Comparison of ENCODE assay signal across 8 cellular contexts in the genomic region with DNA sequence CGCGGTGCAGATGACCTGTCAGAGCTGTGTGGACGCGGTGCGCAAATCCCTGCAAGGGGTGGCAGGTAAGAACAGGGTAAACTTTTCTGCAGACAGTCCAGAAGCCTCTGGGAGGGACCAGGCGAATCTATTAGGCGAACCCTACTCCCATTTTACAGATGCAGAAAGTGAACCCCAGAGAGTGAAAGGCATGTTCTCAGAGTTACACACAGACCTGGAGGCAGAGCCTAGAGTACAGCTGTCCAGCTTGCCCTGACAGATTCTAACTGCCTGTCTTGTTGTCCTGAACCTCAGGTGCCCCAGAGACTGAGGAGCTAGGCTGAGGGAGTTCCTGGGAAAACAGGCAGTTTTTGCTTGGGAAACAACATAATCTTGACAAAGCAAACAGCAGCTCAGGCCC. TPM values are rescaled to one million over a fixed set of nuclear protein-coding genes. Genes with fewer than 3 reads are reported as not detected.
DNase-seq lines count a peak whose midpoint lies in the region; ATAC-seq and TF ChIP-seq lines count a peak whose summit lies in the region.

No MANE protein-coding gene starts in this region.

- peaks cover 8% of the 10 kb centered on the region; the same call in 1 of the 2 replicates for H3K79me2 ChIP-seq in MM.1S (ENCODE audit: low read length)

- H3K4me3 ChIP-seq in MM.1S (ENCODE audit: low read length): peak overlapping the region; percentile 82
- peak overlapping the region; percentile 40 for H3K4me3 ChIP-seq in endocrine pancreas (ENCODE audit: control insufficient read depth, insufficient read depth, low read length)
- peak overlapping the region; percentile 67 for H3K4me3 ChIP-seq in neuron (ENCODE audit: low read length)

- TF ChIP-seq CTCF in CD14-positive monocyte (IDR thresholded peaks at IDR 0.05) (no peak), MM.1S (IDR thresholded peaks at IDR 0.05; ENCODE audit: low read length) (no peak)

- peak overlapping the region; percentile 97 to 100 for H3K4me3 Mint-ChIP-seq in CD14-positive monocyte

- no peaks in the 10 kb centered on the region for H3K36me3 ChIP-seq in MM.1S (replicated peaks; ENCODE audit: insufficient read depth, low read length)
- no peaks in the 10 kb centered on the region for H3K36me3 ChIP-seq in endocrine pancreas (ENCODE audit: control insufficient read depth, insufficient read depth, low read length)
- H3K36me3 ChIP-seq in neuron (ENCODE audit: insufficient read depth, low read length): peaks cover 3% of the 10 kb centered on the region

- peaks cover 15% of the 10 kb centered on the region; the same call in 1 of the 2 replicates for H3K27me3 ChIP-seq in MM.1S (replicated peaks; ENCODE audit: insufficient read depth, low read length)
- H3K27me3 ChIP-seq in endocrine pancreas (ENCODE audit: control insufficient read depth, insufficient read depth, low read length): no peaks in the 10 kb centered on the region
- no peaks in the 10 kb centered on the region for H3K27me3 ChIP-seq in neuron (ENCODE audit: insufficient read depth, low read length)

- H3K4me1 Mint-ChIP-seq in CD14-positive monocyte: peaks cover 26% of the 10 kb centered on the region

- H3K27ac ChIP-seq in MM.1S (ENCODE audit: low read length): no peak overlapping the region

- peak overlapping the region; percentile 11 to 99 (median 98) for H3K27ac Mint-ChIP-seq in CD14-positive monocyte

- H3K9me3 Mint-ChIP-seq in CD14-positive monocyte: no peaks in the 10 kb centered on the region

- H4K20me1 ChIP-seq in MM.1S (ENCODE audit: insufficient read depth, low read length): no peaks in the 10 kb centered on the region

- DNase-seq in CD14-positive monocyte (ENCODE audit: low spot score) (no peak), MM.1S (no peak), NCI-H510A treated with DMSO at 0.1 percent for 48 hours (lab: John Stamatoyannopoulos, UW) (no peak), NCI-H146 treated with DMSO at 0.1 percent for 48 hours (lab: John Stamatoyannopoulos, UW; ENCODE audit: unreplicated experiment) (no peak)

- ATAC-seq in HG03139 (IDR thresholded peaks at IDR 0.05; ENCODE audit: unreplicated experiment) (no peak), GM21515 (IDR thresholded peaks at IDR 0.05; ENCODE audit: unreplicated experiment) (no peak)

- H3K9me3 ChIP-seq in MM.1S (replicated peaks; ENCODE audit: insufficient read depth, low read length): no peaks in the 10 kb centered on the region
- no peaks in the 10 kb centered on the region for H3K9me3 ChIP-seq in endocrine pancreas (ENCODE audit: control insufficient read depth, low read length)
- peaks cover 13% of the 10 kb centered on the region for H3K9me3 ChIP-seq in neuron (ENCODE audit: low read length)

- H3F3A ChIP-seq in MM.1S (ENCODE audit: insufficient read depth, low read length): no peaks in the 10 kb centered on the region

- H3K36me3 Mint-ChIP-seq in CD14-positive monocyte: peaks cover 4 to 13% of the 10 kb centered on the region in 2 donors

- H3K9me2 ChIP-seq in MM.1S (replicated peaks; ENCODE audit: insufficient read depth, low read length): no peaks in the 10 kb centered on the region

- intact Hi-C loops in CD14-positive monocyte (cut with micrococcal nuclease): loop anchor here (2.0 to 5.0 kb wide), 2 partner anchors 23 to 84 kb away; a partner anchor contains a TSS

- H3K4me1 ChIP-seq in MM.1S (ENCODE audit: low read length) (peaks cover 3% of the 10 kb centered on the region; the same call in 1 of the 2 replicates), endocrine pancreas (ENCODE audit: control insufficient read depth, insufficient read depth, low read length) (no peaks in the 10 kb centered on the region), neuron (ENCODE audit: insufficient read depth, low read length) (peaks cover 18% of the 10 kb centered on the region)

- H3K4me2 ChIP-seq in MM.1S (ENCODE audit: low read depth, low read length): peak overlapping the region; percentile 92

- peak overlapping the region; percentile 74; the same call in 1 of the 2 replicates for H3K9ac ChIP-seq in MM.1S (ENCODE audit: low read length)
- peak overlapping the region; percentile 34 for H3K9ac ChIP-seq in endocrine pancreas (ENCODE audit: control insufficient read depth, insufficient read depth, low read length)

- peaks cover 0 to 1% (median 0%) of the 10 kb centered on the region in 3 donors for H3K27me3 Mint-ChIP-seq in CD14-positive monocyte (ENCODE audit: low read depth in 3 of 3)

- H2AFZ ChIP-seq in MM.1S (ENCODE audit: low read length) (peak overlapping the region; percentile 95), neuron (ENCODE audit: low read depth, low read length) (no peak overlapping the region)

RNA-seq across cellular contexts. Expression of a gene that starts 0.7 kb away (rescaled TPM):
- polyA plus RNA-seq in CD14-positive monocyte: 10 to 100 TPM; 26.9 to 37.0 TPM

RNA-seq across cellular contexts. Expression of a gene that starts 0.8 kb away (rescaled TPM):
- polyA plus RNA-seq in CD14-positive monocyte: not detected

RNA-seq across cellular contexts. Expression of a gene that starts 22.8 kb away (rescaled TPM):
- 10 to 100 TPM; 42.6 to 46.7 TPM for polyA plus RNA-seq in CD14-positive monocyte

RNA-seq across cellular contexts. Expression of a gene that starts 25.2 kb away (rescaled TPM):
- 1 to 10 TPM; 1.5 to 2.3 TPM for polyA plus RNA-seq in CD14-positive monocyte

RNA-seq across cellular contexts. Expression of a gene that starts 44.9 kb away (rescaled TPM):
- 100 to 1,000 TPM; 153 TPM for polyA plus RNA-seq in CD14-positive monocyte
